ENCODE assay signal across 19 cellular contexts in the genomic region with DNA sequence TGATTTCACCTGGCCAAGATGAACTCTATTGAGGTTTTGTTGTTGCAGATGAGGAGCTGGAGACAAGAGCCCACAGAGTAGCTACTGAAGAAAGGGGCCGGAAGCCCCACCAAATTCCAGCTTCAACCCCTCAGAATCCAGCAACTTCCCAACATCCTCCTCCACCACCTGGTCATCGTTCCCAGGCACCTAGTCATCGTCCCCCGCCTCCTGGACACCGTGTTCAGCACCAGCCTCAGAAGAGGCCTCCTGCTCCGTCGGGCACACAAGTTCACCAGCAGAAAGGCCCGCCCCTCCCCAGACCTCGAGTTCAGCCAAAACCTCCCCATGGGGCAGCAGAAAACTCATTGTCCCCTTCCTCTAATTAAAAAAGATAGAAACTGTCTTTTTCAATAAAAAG. TPM values are rescaled to one million over a fixed set of nuclear protein-coding genes. Genes with fewer than 3 reads are reported as not detected.
DNase-seq lines count a peak whose midpoint lies in the region; ATAC-seq, FAIRE-seq and TF ChIP-seq lines count a peak whose summit lies in the region.
"Had no signal": no experiment of that assay in that cellular context is flagged by ENCODE, and none has a peak within 500 bp of the region (broad histone marks: within the 10 kb centered on the region; RNA-seq: fewer than 3 reads in every experiment).

No MANE protein-coding gene starts in this region.

- H3K36me3 ChIP-seq in K562 (ENCODE audit: control insufficient read depth, insufficient read depth, low read length) (no peaks in the 10 kb centered on the region), transverse colon (no peaks in the 10 kb centered on the region), osteoblast (ENCODE audit: insufficient read depth, low read length) (no peaks in the 10 kb centered on the region)
- H3K36me3 ChIP-seq: cardiac muscle cell, esophagus squamous epithelium, left ventricle myocardium inferior, right atrium auricular region, vagina had no signal

- POLR2A ChIA-PET in K562 (lab: Yijun Ruan, JAX): interaction anchor here (0.7 to 1.7 kb wide), 2 partner anchors 10 to 134 kb away, joined by 3 to 6 read pairs; no protein-coding TSS in a partner anchor

- H3K27ac ChIP-seq in K562 (ENCODE audit: extremely low read depth, low read depth, low read length) (no peak overlapping the region), transverse colon (peak overlapping the region; percentile 10 to 33 (median 26)), osteoblast (ENCODE audit: low read depth, low read length) (no peak overlapping the region)
- H3K27ac ChIP-seq: cardiac muscle cell, left ventricle myocardium inferior, right atrium auricular region, vagina had no signal

- FAIRE-seq in K562 (lab: Jason Lieb, UNC): no peak
- FAIRE-seq: G401.6 had no signal

- no peaks in the 10 kb centered on the region for H3K27me3 ChIP-seq in K562 (ENCODE audit: control insufficient read depth in 2 of 2, insufficient read depth in 2 of 2, low read length in 2 of 2)
- no peaks in the 10 kb centered on the region for H3K27me3 ChIP-seq in transverse colon
- H3K27me3 ChIP-seq in osteoblast (ENCODE audit: insufficient read depth, low read length): peaks cover 7% of the 10 kb centered on the region
- H3K27me3 ChIP-seq: esophagus squamous epithelium, right atrium auricular region, vagina had no signal

- no peaks in the 10 kb centered on the region for H3K79me2 ChIP-seq in K562 (ENCODE audit: control insufficient read depth, insufficient read depth, low read length)
- no peaks in the 10 kb centered on the region for H3K79me2 ChIP-seq in osteoblast (ENCODE audit: insufficient read depth, low read length)

- 52% methylated on average over 9 of the region's 9 CpGs for WGBS in K562 (ENCODE audit: insufficient coverage, low coverage, missing lambda C conversion rate)
- 89 to 92% methylated on average over 8 to 9 of the region's 9 CpGs for WGBS in transverse colon (ENCODE audit: low coverage in 1 of 2), 2 donors

- TF ChIP-seq CTCF in K562 (IDR thresholded peaks at IDR 0.05 in 2 of 3, conservative IDR thresholded peaks at IDR 0.05 in 1 of 3; ENCODE audit: insufficient read depth in 2 of 3, low read depth in 1 of 3, low read length in 3 of 3) (no peak), transverse colon (IDR thresholded peaks at IDR 0.05) (no peak), osteoblast (IDR thresholded peaks at IDR 0.05; ENCODE audit: extremely low read depth, low read depth, low read length) (no peak)

- no TSS peak for BruUV-seq in K562 (replicated peaks; lab: Mats Ljungman, UMichigan)

- peaks cover 81% of the 10 kb centered on the region for H3K36me3 Mint-ChIP-seq in T-helper 2 cell treated with Interferon-gamma antibody and Interleukin-4, amounts not matched to agents 5 μg/mL and 100 μg/mL, for 36 hours (ENCODE audit: low read depth)

- ATAC-seq in K562 (no peak), HG02759 (IDR thresholded peaks at IDR 0.05; ENCODE audit: unreplicated experiment) (no peak)

- H3K9me1 ChIP-seq in K562 (ENCODE audit: control insufficient read depth, insufficient read depth, low read length): no peaks in the 10 kb centered on the region

- no peak for TF ChIP-seq RAD21 in K562 (CRISPR knock-in tag; conservative IDR thresholded peaks at IDR 0.05 in 1 of 2, IDR thresholded peaks at IDR 0.05 in 1 of 2)

- peaks cover 8% of the 10 kb centered on the region for H3K9me3 Mint-ChIP-seq in T-helper 2 cell treated with Interferon-gamma antibody and Interleukin-4, amounts not matched to agents 5 μg/mL and 100 μg/mL, for 36 hours

- H3K4me1 ChIP-seq in K562 (replicated peaks in 1 of 2; ENCODE audit: control insufficient read depth in 2 of 2, insufficient read depth in 2 of 2, low read length in 2 of 2) (peaks cover 8 to 14% of the 10 kb centered on the region in 2 experiments), transverse colon (peaks cover 0 to 6% (median 0%) of the 10 kb centered on the region in 4 donors), osteoblast (ENCODE audit: insufficient read depth, low read length) (no peaks in the 10 kb centered on the region)
- H3K4me1 ChIP-seq: left ventricle myocardium inferior, right atrium auricular region had no signal

- H3K4me3 ChIP-seq in K562 (no peak overlapping the region), transverse colon (no peak overlapping the region), osteoblast (ENCODE audit: insufficient read depth, low read length) (no peak overlapping the region)
- H3K4me3 ChIP-seq: cardiac muscle cell, esophagus squamous epithelium, left ventricle myocardium inferior, right atrium auricular region, vagina had no signal

- H2AFZ ChIP-seq in K562 (ENCODE audit: low read depth, low read length) (peak overlapping the region; percentile 16; the same call in 1 of the 2 replicates), osteoblast (ENCODE audit: low read length) (no peak overlapping the region)

- peaks cover 95% of the 10 kb centered on the region for H3K4me1 Mint-ChIP-seq in T-helper 2 cell treated with Interferon-gamma antibody and Interleukin-4, amounts not matched to agents 5 μg/mL and 100 μg/mL, for 36 hours (ENCODE audit: low read depth)

- H3K27ac Mint-ChIP-seq in T-helper 2 cell treated with Interferon-gamma antibody and Interleukin-4, amounts not matched to agents 5 μg/mL and 100 μg/mL, for 36 hours: peak overlapping the region; percentile 99

- peak overlapping the region; percentile 89 for H3K4me3 Mint-ChIP-seq in T-helper 2 cell treated with Interferon-gamma antibody and Interleukin-4, amounts not matched to agents 5 μg/mL and 100 μg/mL, for 36 hours

- H3K9me3 ChIP-seq in K562 (replicated peaks; ENCODE audit: control insufficient read depth, insufficient read depth, low read depth, low read length) (no peaks in the 10 kb centered on the region), transverse colon (no peaks in the 10 kb centered on the region), osteoblast (ENCODE audit: low read depth, low read length) (no peaks in the 10 kb centered on the region)
- H3K9me3 ChIP-seq: esophagus squamous epithelium, right atrium auricular region, vagina had no signal

- no peak overlapping the region for H3K9ac ChIP-seq in K562 (ENCODE audit: insufficient read depth in 1 of 2, low read depth in 2 of 2, low read length in 2 of 2)

- H3K27me3 Mint-ChIP-seq in T-helper 2 cell treated with Interferon-gamma antibody and Interleukin-4, amounts not matched to agents 5 μg/mL and 100 μg/mL, for 36 hours (ENCODE audit: low read depth): no peaks in the 10 kb centered on the region

- DNase-seq in stimulated activated CD4-positive, alpha-beta T cell treated with anti-CD3 and anti-CD28 coated beads, Interleukin-15, amount 100 ng/mL, for 24 hours: peak; percentile 28
- DNase-seq in stimulated activated CD4-positive, alpha-beta T cell treated with anti-CD3 and anti-CD28 coated beads, Interleukin-12 subunit alpha, Interleukin-12 subunit beta, amount 100 ng/mL, for 4 hours: no peak
- no peak for DNase-seq in T-helper 2 cell treated with Interferon-gamma antibody and Interleukin-4, amounts not matched to agents 5 μg/mL and 100 μg/mL, for 36 hours (ENCODE audit: low spot score)
- no peak for DNase-seq in K562 (ENCODE audit: extremely low read depth in 1 of 4, low spot score in 3 of 4)
- DNase-seq in transverse colon: no peak
- no peak for DNase-seq in NCI-H510A (lab: John Stamatoyannopoulos, UW)
- DNase-seq in osteoblast (ENCODE audit: insufficient read length, low spot score, missing footprints): no peak
- DNase-seq: amniotic stem cell, esophagus squamous epithelium, left ventricle myocardium inferior, NCI-H1694 treated with DMSO at 0.1 percent for 48 hours, NCI-H2227 treated with DMSO at 0.1 percent for 48 hours, RPMI8226 had no signal

- TF ChIP-seq POLR2A in K562 (conservative IDR thresholded peaks at IDR 0.05): no peak
- TF ChIP-seq POLR2A in transverse colon (IDR thresholded peaks at IDR 0.05): no peak

- in situ Hi-C loops in K562 (cut with MboI) (no loop called here), transverse colon (cut with MboI; ENCODE audit: low pct_ligation_motif_present in 1 of 4, low pct_unique_long_range_greater_than_20kb in 1 of 4, low sequenced_read_pairs in 3 of 4) (no loop called here)

- H4K20me1 ChIP-seq in K562 (replicated peaks; ENCODE audit: control insufficient read depth, insufficient read depth, low read length) (no peaks in the 10 kb centered on the region), osteoblast (ENCODE audit: insufficient read depth, low read length) (no peaks in the 10 kb centered on the region)

- H3K4me2 ChIP-seq in K562 (ENCODE audit: insufficient read depth, low read length) (no peak overlapping the region), osteoblast (ENCODE audit: insufficient read depth, low read length) (no peak overlapping the region)

- CTCF ChIA-PET in K562 (lab: Yijun Ruan, JAX; ENCODE audit: low intra/inter-chr PET ratio): no interaction called here

- intact Hi-C loops in K562 (cut with micrococcal nuclease) (no loop called here), transverse colon (cut with DNase I; ENCODE audit: low total_unique reads) (no loop called here)

- TF ChIP-seq EP300 in K562 (IDR thresholded peaks at IDR 0.05; ENCODE audit: low read length): no peak
- TF ChIP-seq EP300 in transverse colon (IDR thresholded peaks at IDR 0.05; ENCODE audit: low read depth): no peak

TF ChIP-seq in K562, 482 proteins besides CTCF, POLR2A, EP300 and RAD21 (continues in another document):
- no peak for TF ChIP-seq LCOR (CRISPR knock-in tag; IDR thresholded peaks at IDR 0.05)
- TF ChIP-seq ZKSCAN3 (CRISPR knock-in tag; IDR thresholded peaks at IDR 0.05): no peak
- TF ChIP-seq MAFG (tag; conservative IDR thresholded peaks at IDR 0.05): no peak
- no peak for TF ChIP-seq ILK (tag; IDR thresholded peaks at IDR 0.05; ENCODE audit: borderline replicate concordance, low read depth)

RNA-seq across cellular contexts. Expression of gene CD2, which starts 14.2 kb away (rescaled TPM):
- total RNA-seq in K562 (2011; cell fraction: chromatin; rRNA removed; ENCODE audit: low replicate concordance): not detected in 2 replicates
- not detected in 2 replicates for total RNA-seq in K562 (2011; cell fraction: nucleolus; rRNA removed)
- not detected in 2 replicates for total RNA-seq in K562 (2011; cell fraction: nucleoplasm; rRNA removed)
- total RNA-seq in K562 (2014; rRNA removed): not detected in 2 replicates
- total RNA-seq in K562 (2014; rRNA removed; fragmentation: Illumina TruSeq; extraction: Trizol): not detected in 2 replicates
- not detected in 2 replicates for total RNA-seq in K562 (2015; rRNA removed; fragmentation: Illumina TruSeq; extraction: Trizol)
- total RNA-seq in K562 (2021): 0.16 and 0.29 TPM in 2 replicates
- not detected in 2 replicates for polyA plus RNA-seq in K562 (2011; rRNA removed)
- not detected in 2 replicates for polyA plus RNA-seq in K562 (2011; cell fraction: cytosol; rRNA removed)
- not detected in 2 replicates for polyA plus RNA-seq in K562 (2011; cell fraction: nucleus; rRNA removed)
- 0.06 TPM in 1 of 2 replicates, not detected in the other for polyA plus RNA-seq in K562 (2012)
- polyA plus RNA-seq in K562 (2014; fragmentation: Illumina TruSeq; extraction: Trizol): 0.07 TPM in 1 of 2 replicates, not detected in the other
- polyA plus RNA-seq in K562 (2014; fragmentation: Nextera tagmentation; extraction: Ambion mirVana): not detected
- polyA plus RNA-seq in K562 (2014; rRNA removed): not detected in 2 replicates
- not detected in 2 replicates for polyA minus RNA-seq in K562 (2011; rRNA and poly(A)+ RNA removed)
- not detected in 2 replicates for polyA minus RNA-seq in K562 (2011; cell fraction: cytosol; rRNA and poly(A)+ RNA removed)
- not detected in 2 replicates for polyA minus RNA-seq in K562 (2011; cell fraction: nucleus; rRNA and poly(A)+ RNA removed)
- total RNA-seq in transverse colon: 1 to 10 TPM in 3 of 4 donors, not detected in 1; 5.0 to 8.7 (median 6.3) TPM
- total RNA-seq in osteoblast: not detected in 2 replicates
- total RNA-seq: cardiac muscle cell, H4 had no signal
- polyA plus RNA-seq: cardiac muscle cell had no signal

Comparison
In these comparisons a context has a peak if more than half of its experiments do, and no peak if none do; other contexts are left out.
1. H3K27ac ChIP-seq: peak in transverse colon (4 of 4); none in K562 (single experiment) and osteoblast (single experiment).